ENCODE assay signal across 8 cellular contexts in the genomic region with DNA sequence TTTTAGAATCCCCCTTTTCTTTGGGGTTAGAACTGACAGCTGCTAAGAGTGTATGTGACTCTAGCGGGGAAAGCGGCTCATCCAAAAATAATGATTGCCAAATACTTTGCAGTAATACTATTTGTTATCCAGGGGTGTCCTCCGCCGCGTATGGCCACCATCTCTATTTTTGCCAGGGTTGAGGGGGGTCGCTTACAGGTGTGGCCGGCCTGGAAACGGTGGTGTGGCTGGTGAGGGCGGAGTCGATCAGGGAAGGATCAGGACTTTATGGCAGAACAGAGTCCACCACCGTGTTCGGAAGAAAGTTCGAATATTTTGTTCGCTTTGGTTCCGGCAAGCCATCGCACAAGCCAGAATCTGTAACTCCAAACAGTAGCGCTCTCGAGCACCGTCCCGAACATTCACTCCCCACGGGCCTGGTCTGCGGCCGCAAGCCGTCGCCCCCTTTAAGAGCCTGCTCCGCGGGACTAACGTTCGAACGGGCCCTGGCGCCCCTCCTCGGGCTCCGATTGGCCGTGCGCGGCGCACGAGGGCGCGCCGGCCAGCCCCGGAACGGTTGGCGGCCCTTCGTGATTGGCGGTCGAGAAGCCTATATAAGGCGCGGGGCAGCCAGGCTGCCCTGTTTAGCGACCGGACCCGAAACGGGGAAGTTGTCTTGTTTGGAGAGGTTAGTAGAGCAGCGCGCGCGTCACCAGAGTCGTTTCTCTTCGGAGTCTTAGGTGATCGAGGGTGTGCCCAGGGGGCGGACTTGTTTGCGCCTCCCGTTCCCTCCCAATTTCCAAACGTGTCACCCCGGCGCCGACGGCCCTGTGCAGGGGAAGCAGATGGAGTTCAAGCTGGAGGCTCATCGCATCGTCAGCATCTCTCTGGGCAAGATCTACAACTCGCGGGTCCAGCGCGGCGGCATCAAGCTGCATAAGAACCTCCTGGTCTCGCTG. TPM values are rescaled to one million over a fixed set of nuclear protein-coding genes. Genes with fewer than 3 reads are reported as not detected.
DNase-seq lines count a peak whose midpoint lies in the region; ATAC-seq and TF ChIP-seq lines count a peak whose summit lies in the region.

A gene (plus strand): TSS at position 622 of the 938 bp plus-strand sequence. CDS start 203 bp downstream, at position 825.

- peak within 1 kb of the TSS; percentile 96 for H3K4me3 Mint-ChIP-seq in central memory CD8-positive, alpha-beta T cell

- ATAC-seq in HG03432 (IDR thresholded peaks at IDR 0.05; ENCODE audit: unreplicated experiment), result peak; percentile 78
- ATAC-seq in activated CD4-positive, CD25-positive, alpha-beta regulatory T cell treated with anti-CD3 and anti-CD28 coated beads, Interleukin-2, amount 50 U/mL, for 24 hours, result peak; percentile 81 to 84
- peak; percentile 61 for ATAC-seq in central memory CD8-positive, alpha-beta T cell (replicated peaks; ENCODE audit: extremely low read depth, poor library complexity, severe bottlenecking)

- H3K27me3 Mint-ChIP-seq in central memory CD8-positive, alpha-beta T cell, result no peaks in the 10 kb centered on the region

- peak; percentile 97 for DNase-seq in Ammon's horn (ENCODE audit: low spot score)
- DNase-seq in NCI-H460 (ENCODE audit: extremely low read depth, low read depth), result peak; percentile 98
- DNase-seq in central memory CD8-positive, alpha-beta T cell (ENCODE audit: low spot score in 2 of 2), result peak; percentile 89 to 93
- peak; percentile 97 for DNase-seq in iris pigment epithelial cell (ENCODE audit: low read depth)
- peak; percentile 92 for DNase-seq in stimulated activated CD4-positive, alpha-beta T cell treated with anti-CD3 and anti-CD28 coated beads, Interleukin-12 subunit alpha, Interleukin-12 subunit beta, amount 100 ng/mL, for 4 hours

- peak within 1 kb of the TSS; percentile 97 for H3K27ac Mint-ChIP-seq in central memory CD8-positive, alpha-beta T cell (ENCODE audit: low read depth)

- H3K4me1 Mint-ChIP-seq in central memory CD8-positive, alpha-beta T cell, result peaks cover 52% of the 10 kb centered on the region

- peak; percentile 100 for TF ChIP-seq POLR2A in GM19193 (IDR thresholded peaks at IDR 0.05; ENCODE audit: extremely low read depth, insufficient read depth, insufficient read length)

- peaks cover 37% of the 10 kb centered on the region for H3K36me3 Mint-ChIP-seq in central memory CD8-positive, alpha-beta T cell (ENCODE audit: insufficient read depth)

- H3K9me3 Mint-ChIP-seq in central memory CD8-positive, alpha-beta T cell, result no peaks in the 10 kb centered on the region

RNA-seq across cellular contexts. Expression of the gene that starts here (rescaled TPM):
- 29.6 and 35.8 TPM in 2 replicates for total RNA-seq in NCI-H460 (2014; rRNA removed; shearing (Covaris generic))
- polyA plus RNA-seq in NCI-H460 (2014; cell fraction: nucleus; rRNA removed), result 25.4 and 26.6 TPM in 2 replicates

Comparison
In these comparisons a context has a peak if more than half of its experiments do, and no peak if none do; other contexts are left out.
1. Peak in every context shown above with its lines: DNase-seq and ATAC-seq.